Comparison of ENCODE assay signal across 17 cellular contexts in genomic region chr11:114153224-114153623, GRCh38.
DNase-seq lines count a peak whose midpoint lies in the region; ATAC-seq and TF ChIP-seq lines count a peak whose summit lies in the region.
"Had no signal": no experiment of that assay in that cellular context is flagged by ENCODE, and none has a peak within 500 bp of the region (broad histone marks: within the 10 kb centered on the region; RNA-seq: fewer than 3 reads in every experiment).

No MANE protein-coding gene starts in this region.

- H3K27me3 ChIP-seq in esophagus (ENCODE audit: control insufficient read depth in 1 of 2, insufficient read depth in 2 of 2, low read length in 2 of 2) (no peaks in the 10 kb centered on the region), prostate gland (replicated peaks; ENCODE audit: insufficient read depth) (no peaks in the 10 kb centered on the region), transverse colon (no peaks in the 10 kb centered on the region)
- H3K27me3 ChIP-seq: BLaER1 had no signal

- TF ChIP-seq EP300 in transverse colon (IDR thresholded peaks at IDR 0.05; ENCODE audit: low read depth) = no peak

- no peaks in the 10 kb centered on the region for H3K9me3 ChIP-seq in esophagus (ENCODE audit: control insufficient read depth in 2 of 2, insufficient read depth in 1 of 2, low read depth in 1 of 2, low read length in 1 of 2)
- no peaks in the 10 kb centered on the region for H3K9me3 ChIP-seq in prostate gland
- no peaks in the 10 kb centered on the region for H3K9me3 ChIP-seq in transverse colon
- H3K9me3 ChIP-seq: BLaER1 had no signal

- no peak for DNase-seq in prostate gland (ENCODE audit: low spot score)
- DNase-seq in transverse colon = no peak
- no peak for DNase-seq in RPMI8226
- DNase-seq in stimulated activated naive B cell treated with anti-CD40 and anti-IgM and Interleukin-4, amounts not matched to agents 10 μg/mL and 1 μg/mL and 100 μg/mL, for 72 hours = no peak
- DNase-seq: activated CD4-positive, CD25-positive, alpha-beta regulatory T cell treated with anti-CD3 and anti-CD28 coated beads, Interleukin-2, amount 50 U/mL, for 72 hours; IMR-90; naive thymus-derived CD8-positive, alpha-beta T cell; NCI-H187 treated with DMSO at 0.1 percent for 48 hours; NCI-H510A had no signal

- in situ Hi-C loops in transverse colon (cut with MboI; ENCODE audit: low pct_ligation_motif_present in 1 of 4, low pct_unique_long_range_greater_than_20kb in 1 of 4, low sequenced_read_pairs in 3 of 4) = no loop called here

- no peak overlapping the region for H3K4me3 ChIP-seq in esophagus (ENCODE audit: low read depth in 1 of 2, low read length in 2 of 2)
- no peak overlapping the region for H3K4me3 ChIP-seq in prostate gland
- H3K4me3 ChIP-seq in transverse colon = no peak overlapping the region
- H3K4me3 ChIP-seq: BLaER1 had no signal

- 86 to 94% methylated on average over 4 of the region's 4 CpGs for WGBS in esophagus, 2 donors
- WGBS in prostate gland = 97% methylated on average over 4 of the region's 4 CpGs
- 94% methylated on average over 4 of the region's 4 CpGs; no CpG with 5 or more reads in 1 of the 2 donors for WGBS in transverse colon (ENCODE audit: low coverage in 1 of 2), 2 donors

- H3K36me3 ChIP-seq in esophagus (ENCODE audit: control insufficient read depth in 2 of 2, insufficient read depth in 2 of 2, low read length in 1 of 2) (peaks cover 0 to 4% of the 10 kb centered on the region in 2 donors), prostate gland (peaks cover 7% of the 10 kb centered on the region in 2 donors), transverse colon (peaks cover 0 to 14% (median 0%) of the 10 kb centered on the region in 4 donors)
- H3K36me3 ChIP-seq: BLaER1 had no signal

- H3K4me1 ChIP-seq in esophagus (ENCODE audit: control insufficient read depth in 2 of 2, insufficient read depth in 2 of 2, low read length in 1 of 2) = peaks cover 5 to 32% of the 10 kb centered on the region in 2 donors
- H3K4me1 ChIP-seq in prostate gland (replicated peaks) = peaks cover 22% of the 10 kb centered on the region
- H3K4me1 ChIP-seq in transverse colon = peaks cover 51 to 82% (median 64%) of the 10 kb centered on the region in 4 donors

- H3K36me3 Mint-ChIP-seq in stimulated activated naive B cell treated with anti-CD40 and anti-IgM and Interleukin-4, amounts not matched to agents 10 μg/mL and 1 μg/mL and 100 μg/mL, for 72 hours = peaks cover 0 to 4% of the 10 kb centered on the region in 2 donors
- H3K36me3 Mint-ChIP-seq: naive thymus-derived CD8-positive, alpha-beta T cell had no signal

- intact Hi-C loops in prostate gland (cut with DNase I) = no loop called here
- intact Hi-C loops in transverse colon (cut with DNase I; ENCODE audit: low total_unique reads) = no loop called here

- peaks cover 29 to 78% of the 10 kb centered on the region in 2 donors for H3K4me1 Mint-ChIP-seq in stimulated activated naive B cell treated with anti-CD40 and anti-IgM and Interleukin-4, amounts not matched to agents 10 μg/mL and 1 μg/mL and 100 μg/mL, for 72 hours

- H3K27ac Mint-ChIP-seq in stimulated activated naive B cell treated with anti-CD40 and anti-IgM and Interleukin-4, amounts not matched to agents 10 μg/mL and 1 μg/mL and 100 μg/mL, for 72 hours = no peak overlapping the region
- H3K27ac Mint-ChIP-seq: progenitor cell of endocrine pancreas; stimulated activated naive CD8-positive, alpha-beta T cell treated with anti-CD3 and anti-CD28 coated beads, Interleukin-15, Interleukin-2, amounts not matched to agents 100 ng/mL and 50 ng/mL, for 24 hours had no signal

- H3K27ac ChIP-seq in VCaP (peak overlapping the region; percentile 100; the same call in 1 of the 2 replicates), esophagus (ENCODE audit: low read depth in 2 of 2, low read length in 1 of 2) (peak overlapping the region; percentile 64 to 89), prostate gland (peak overlapping the region; percentile 99), transverse colon (peak overlapping the region; percentile 58 to 96 (median 80))
- H3K27ac ChIP-seq: BLaER1 had no signal

- no peaks in the 10 kb centered on the region for H3K9me3 Mint-ChIP-seq in stimulated activated naive B cell treated with anti-CD40 and anti-IgM and Interleukin-4, amounts not matched to agents 10 μg/mL and 1 μg/mL and 100 μg/mL, for 72 hours
- H3K9me3 Mint-ChIP-seq: activated T-helper 17 cell treated with anti-CD3 and anti-CD28 coated beads, Interleukin-2, amount 50 U/mL, for 72 hours; central memory CD8-positive, alpha-beta T cell; naive thymus-derived CD8-positive, alpha-beta T cell; stimulated activated naive CD8-positive, alpha-beta T cell treated with anti-CD3 and anti-CD28 coated beads, Interleukin-15, Interleukin-2, amounts not matched to agents 100 ng/mL and 50 ng/mL, for 24 hours had no signal

- TF ChIP-seq POLR2A in prostate gland (IDR thresholded peaks at IDR 0.05) (no peak), transverse colon (IDR thresholded peaks at IDR 0.05) (no peak), GM18505 (IDR thresholded peaks at IDR 0.05; ENCODE audit: borderline replicate concordance, extremely low read depth, insufficient read depth, insufficient read length) (no peak)

- no peak overlapping the region for H3K4me3 Mint-ChIP-seq in stimulated activated naive B cell treated with anti-CD40 and anti-IgM and Interleukin-4, amounts not matched to agents 10 μg/mL and 1 μg/mL and 100 μg/mL, for 72 hours
- H3K4me3 Mint-ChIP-seq: activated T-helper 17 cell treated with anti-CD3 and anti-CD28 coated beads, Interleukin-2, amount 50 U/mL, for 72 hours; central memory CD8-positive, alpha-beta T cell; naive thymus-derived CD8-positive, alpha-beta T cell; stimulated activated naive CD8-positive, alpha-beta T cell treated with anti-CD3 and anti-CD28 coated beads, Interleukin-15, Interleukin-2, amounts not matched to agents 100 ng/mL and 50 ng/mL, for 24 hours had no signal

- no peaks in the 10 kb centered on the region for H3K27me3 Mint-ChIP-seq in stimulated activated naive B cell treated with anti-CD40 and anti-IgM and Interleukin-4, amounts not matched to agents 10 μg/mL and 1 μg/mL and 100 μg/mL, for 72 hours
- H3K27me3 Mint-ChIP-seq: activated T-helper 17 cell treated with anti-CD3 and anti-CD28 coated beads, Interleukin-2, amount 50 U/mL, for 72 hours; central memory CD8-positive, alpha-beta T cell; naive thymus-derived CD8-positive, alpha-beta T cell; progenitor cell of endocrine pancreas; stimulated activated naive CD8-positive, alpha-beta T cell treated with anti-CD3 and anti-CD28 coated beads, Interleukin-15, Interleukin-2, amounts not matched to agents 100 ng/mL and 50 ng/mL, for 24 hours had no signal

- ATAC-seq in GM18505 (IDR thresholded peaks at IDR 0.05; ENCODE audit: unreplicated experiment) = no peak
- no peak for ATAC-seq in stimulated activated naive B cell treated with anti-CD40 and anti-IgM and Interleukin-4, amounts not matched to agents 10 μg/mL and 1 μg/mL and 100 μg/mL, for 72 hours (replicated peaks)
- ATAC-seq: naive thymus-derived CD8-positive, alpha-beta T cell had no signal

- TF ChIP-seq CTCF in VCaP (conservative IDR thresholded peaks at IDR 0.05) = no peak
- TF ChIP-seq CTCF in prostate gland (IDR thresholded peaks at IDR 0.05) = no peak
- TF ChIP-seq CTCF in transverse colon (IDR thresholded peaks at IDR 0.05) = no peak
